8 cellular contexts compared by ENCODE assay signal in the genomic region with DNA sequence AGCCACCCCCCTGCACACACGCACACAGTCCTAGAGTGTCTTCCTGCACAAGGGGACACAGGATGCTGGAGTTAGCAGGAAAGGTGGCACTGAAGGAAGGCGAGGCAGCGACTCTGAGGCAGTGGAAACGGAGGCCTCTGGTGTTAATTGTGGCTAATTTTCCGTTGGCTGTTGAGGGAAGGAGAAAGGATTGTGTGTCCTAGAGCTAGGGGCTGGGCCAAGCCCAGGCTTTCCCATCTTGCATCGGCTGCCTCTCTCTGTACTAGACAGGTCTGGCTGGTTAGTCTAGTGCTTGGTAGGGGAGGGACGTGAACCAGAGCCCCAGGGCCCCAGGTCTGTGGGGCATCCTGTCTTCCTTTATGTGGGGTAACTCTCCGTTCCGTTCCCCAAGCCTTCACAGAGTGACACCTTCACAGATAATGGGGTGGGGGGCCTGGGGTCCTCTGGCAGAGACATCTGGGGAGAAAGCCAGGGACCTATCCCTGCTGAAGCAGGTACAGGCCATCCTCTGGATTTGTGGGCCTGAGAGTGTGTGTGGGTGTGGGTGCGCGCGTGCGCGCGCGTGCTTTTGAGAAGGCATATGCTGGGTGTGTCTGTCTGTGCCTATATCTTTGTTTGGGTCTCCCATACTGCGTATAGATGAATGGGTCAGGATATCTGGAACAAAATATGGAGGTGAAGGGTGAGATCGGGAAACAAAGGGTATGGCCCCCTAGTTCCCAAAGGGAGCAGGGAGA. TPM values are rescaled to one million over a fixed set of nuclear protein-coding genes. Genes with fewer than 3 reads are reported as not detected.
DNase-seq lines count a peak whose midpoint lies in the region; ATAC-seq and TF ChIP-seq lines count a peak whose summit lies in the region.

A gene (plus strand): TSS at position 606 of the 737 bp plus-strand sequence. CDS start 212 bp downstream, outside the sequence.

- H3K9me3 Mint-ChIP-seq in WTC11 = no peaks in the 10 kb centered on the region

- no peak within 1 kb of the TSS for H3K4me3 Mint-ChIP-seq in WTC11

- H3K27me3 Mint-ChIP-seq in WTC11 (ENCODE audit: low read depth) = no peaks in the 10 kb centered on the region; the same call in 1 of the 2 replicates

- ATAC-seq in WTC11 (peak; percentile 5; the same call in 1 of the 2 replicates), lung (ENCODE audit: insufficient read depth, low FRiP score) (no peak), HG02623 (IDR thresholded peaks at IDR 0.05; ENCODE audit: unreplicated experiment) (no peak)

- H3K27me3 ChIP-seq in lung (ENCODE audit: control insufficient read depth, insufficient read depth) = no peaks in the 10 kb centered on the region

- H3K4me1 Mint-ChIP-seq in WTC11 = peaks cover 10% of the 10 kb centered on the region

- H3K27ac ChIP-seq in coronary artery = peak within 1 kb of the TSS; percentile 80 to 86
- peak within 1 kb of the TSS; percentile 86 to 93 for H3K27ac ChIP-seq in lung (ENCODE audit: low read depth in 1 of 2, low read length in 1 of 2)

- CTCF ChIA-PET in WTC11 (lab: Charles Lee) = interaction anchor here (1.0 to 1.5 kb wide), 3 partner anchors 31 to 170 kb away, joined by 3 to 4 read pairs (median 3); a partner anchor contains a TSS

- POLR2A ChIA-PET in WTC11 (lab: Charles Lee) = interaction anchor here (0.5 kb wide), 1 partner anchor 24 kb away, joined by 4 read pairs; no protein-coding TSS in a partner anchor

- DNase-seq in NCI-H2227 (lab: John Stamatoyannopoulos, UW; ENCODE audit: unreplicated experiment) = peak; percentile 27
- no peak for DNase-seq in NCI-H2227 treated with DMSO at 0.1 percent for 48 hours (lab: John Stamatoyannopoulos, UW)
- no peak for DNase-seq in WTC11 (ENCODE audit: low spot score)
- DNase-seq in coronary artery (ENCODE audit: low spot score) = peak; percentile 77
- DNase-seq in lung (ENCODE audit: low spot score) = peak; percentile 51
- peak; percentile 17 to 53 (median 44) for DNase-seq in stimulated activated naive CD4-positive, alpha-beta T cell (lab: John Stamatoyannopoulos, UW)
- DNase-seq in ecto neural progenitor cell (ENCODE audit: low spot score) = no peak

- H3K4me3 ChIP-seq in coronary artery (peak within 1 kb of the TSS; percentile 88), lung (no peak within 1 kb of the TSS)

- TF ChIP-seq CTCF in WTC11 (IDR thresholded peaks at IDR 0.05) (no peak), coronary artery (IDR thresholded peaks at IDR 0.05) (no peak), lung (IDR thresholded peaks at IDR 0.05; ENCODE audit: control extremely low read depth, extremely low read depth) (no peak)

- H3K9me3 ChIP-seq in lung (ENCODE audit: control insufficient read depth in 2 of 2, insufficient read depth in 1 of 2, low read length in 1 of 2) = no peaks in the 10 kb centered on the region

- H3K4me1 ChIP-seq in lung (ENCODE audit: control insufficient read depth in 2 of 2, insufficient read depth in 2 of 2, low read length in 2 of 2) = peaks cover 15 to 17% of the 10 kb centered on the region in 2 donors

- no peak within 1 kb of the TSS for H3K27ac Mint-ChIP-seq in WTC11

- peaks cover 0 to 13% of the 10 kb centered on the region in 2 donors for H3K36me3 ChIP-seq in lung (ENCODE audit: control insufficient read depth in 2 of 2, insufficient read depth in 2 of 2, low read length in 2 of 2)

- no peaks in the 10 kb centered on the region; the same call in 1 of the 2 replicates for H3K36me3 Mint-ChIP-seq in WTC11

- WGBS in lung, 2 donors = 28 to 34% methylated on average over 18 of the region's 18 CpGs

TF ChIP-seq in WTC11, 78 proteins besides CTCF, POLR2A, EP300 and RAD21:
- TF ChIP-seq, protein P1, sequence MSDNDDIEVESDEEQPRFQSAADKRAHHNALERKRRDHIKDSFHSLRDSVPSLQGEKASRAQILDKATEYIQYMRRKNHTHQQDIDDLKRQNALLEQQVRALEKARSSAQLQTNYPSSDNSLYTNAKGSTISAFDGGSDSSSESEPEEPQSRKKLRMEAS (CRISPR knock-in tag; IDR thresholded peaks at IDR 0.05) = 0 out of 2 replicates have a peak, but pooled peaks have one; percentile 2
- no peak for TF ChIP-seq CREB1 (CRISPR knock-in tag; IDR thresholded peaks at IDR 0.05)
- no peak for TF ChIP-seq MXD4 (CRISPR knock-in tag; IDR thresholded peaks at IDR 0.05; ENCODE audit: borderline replicate concordance)

RNA-seq across cellular contexts. Expression of the gene that starts here (rescaled TPM):
- 38.9 to 42.0 TPM (median 39.5 TPM) in 3 replicates for total RNA-seq in WTC11 (2021)
- total RNA-seq in lung = 100 to 1,000 TPM in 1 of 2 donors, 10 to 100 TPM in 1; 83.0 to 112 TPM
- 10 to 100 TPM; 60.9 to 69.9 TPM for polyA plus RNA-seq in lung

Comparison
In these comparisons a context has a peak if more than half of its experiments do, and no peak if none do; other contexts are left out.
1. DNase-seq: peak in NCI-H2227 (single experiment), coronary artery (single experiment), lung (single experiment) and stimulated activated naive CD4-positive, alpha-beta T cell (6 of 6); none in NCI-H2227 treated with DMSO at 0.1 percent for 48 hours (single experiment), WTC11 (single experiment) and ecto neural progenitor cell (single experiment).